ENCODE assay signal across 3 cellular contexts in the genomic region with DNA sequence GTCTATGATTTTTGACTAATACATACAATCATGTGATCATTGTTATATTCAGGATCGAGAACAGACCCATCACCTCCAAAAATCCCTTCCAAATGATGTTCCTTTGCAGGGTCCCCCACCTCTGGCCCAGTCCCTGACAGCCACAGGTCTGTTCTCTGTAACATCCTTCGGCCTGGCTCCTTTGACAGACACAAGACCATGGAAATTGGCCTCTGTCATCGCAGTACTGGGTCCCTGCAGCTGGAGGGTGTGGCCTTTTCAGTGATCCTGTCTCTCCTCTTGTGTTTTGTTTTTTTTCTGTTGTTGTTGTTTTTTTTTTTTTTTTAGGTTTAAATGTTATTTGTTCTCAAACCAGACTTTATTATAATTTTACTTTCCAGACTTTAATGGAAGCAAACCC.
TF ChIP-seq lines count a peak whose summit lies in the region.

No MANE protein-coding gene starts in this region.

TF ChIP-seq in SK-N-SH, 30 proteins besides CTCF, POLR2A, EP300 and RAD21:
- TF ChIP-seq TEAD4 (IDR thresholded peaks at IDR 0.05; ENCODE audit: borderline replicate concordance, insufficient read depth), result no peak
- no peak for TF ChIP-seq YY1 (IDR thresholded peaks at IDR 0.05; ENCODE audit: low read depth)
- TF ChIP-seq CHD2 (IDR thresholded peaks at IDR 0.05; ENCODE audit: low read length, partially characterized antibody), result no peak
- TF ChIP-seq, protein P1, sequence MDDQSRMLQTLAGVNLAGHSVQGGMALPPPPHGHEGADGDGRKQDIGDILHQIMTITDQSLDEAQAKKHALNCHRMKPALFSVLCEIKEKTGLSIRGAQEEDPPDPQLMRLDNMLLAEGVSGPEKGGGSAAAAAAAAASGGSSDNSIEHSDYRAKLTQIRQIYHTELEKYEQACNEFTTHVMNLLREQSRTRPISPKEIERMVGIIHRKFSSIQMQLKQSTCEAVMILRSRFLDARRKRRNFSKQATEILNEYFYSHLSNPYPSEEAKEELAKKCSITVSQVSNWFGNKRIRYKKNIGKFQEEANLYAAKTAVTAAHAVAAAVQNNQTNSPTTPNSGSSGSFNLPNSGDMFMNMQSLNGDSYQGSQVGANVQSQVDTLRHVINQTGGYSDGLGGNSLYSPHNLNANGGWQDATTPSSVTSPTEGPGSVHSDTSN (IDR thresholded peaks at IDR 0.05), result no peak
- no peak for TF ChIP-seq POLR2AphosphoS5 (IDR thresholded peaks at IDR 0.05; ENCODE audit: low read depth, low read length)
- TF ChIP-seq EZH2phosphoT487 (IDR thresholded peaks at IDR 0.05; ENCODE audit: borderline replicate concordance, low read depth), result no peak
- no peak for TF ChIP-seq GABPA (IDR thresholded peaks at IDR 0.05; ENCODE audit: low read depth)
- TF ChIP-seq, protein P2, sequence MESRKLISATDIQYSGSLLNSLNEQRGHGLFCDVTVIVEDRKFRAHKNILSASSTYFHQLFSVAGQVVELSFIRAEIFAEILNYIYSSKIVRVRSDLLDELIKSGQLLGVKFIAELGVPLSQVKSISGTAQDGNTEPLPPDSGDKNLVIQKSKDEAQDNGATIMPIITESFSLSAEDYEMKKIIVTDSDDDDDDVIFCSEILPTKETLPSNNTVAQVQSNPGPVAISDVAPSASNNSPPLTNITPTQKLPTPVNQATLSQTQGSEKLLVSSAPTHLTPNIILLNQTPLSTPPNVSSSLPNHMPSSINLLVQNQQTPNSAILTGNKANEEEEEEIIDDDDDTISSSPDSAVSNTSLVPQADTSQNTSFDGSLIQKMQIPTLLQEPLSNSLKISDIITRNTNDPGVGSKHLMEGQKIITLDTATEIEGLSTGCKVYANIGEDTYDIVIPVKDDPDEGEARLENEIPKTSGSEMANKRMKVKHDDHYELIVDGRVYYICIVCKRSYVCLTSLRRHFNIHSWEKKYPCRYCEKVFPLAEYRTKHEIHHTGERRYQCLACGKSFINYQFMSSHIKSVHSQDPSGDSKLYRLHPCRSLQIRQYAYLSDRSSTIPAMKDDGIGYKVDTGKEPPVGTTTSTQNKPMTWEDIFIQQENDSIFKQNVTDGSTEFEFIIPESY (IDR thresholded peaks at IDR 0.05; ENCODE audit: borderline replicate concordance, low read depth), result no peak
- no peak for TF ChIP-seq ELF1 (IDR thresholded peaks at IDR 0.05)
- no peak for TF ChIP-seq RCOR1 (IDR thresholded peaks at IDR 0.05; ENCODE audit: low read length)
- TF ChIP-seq, protein P3, sequence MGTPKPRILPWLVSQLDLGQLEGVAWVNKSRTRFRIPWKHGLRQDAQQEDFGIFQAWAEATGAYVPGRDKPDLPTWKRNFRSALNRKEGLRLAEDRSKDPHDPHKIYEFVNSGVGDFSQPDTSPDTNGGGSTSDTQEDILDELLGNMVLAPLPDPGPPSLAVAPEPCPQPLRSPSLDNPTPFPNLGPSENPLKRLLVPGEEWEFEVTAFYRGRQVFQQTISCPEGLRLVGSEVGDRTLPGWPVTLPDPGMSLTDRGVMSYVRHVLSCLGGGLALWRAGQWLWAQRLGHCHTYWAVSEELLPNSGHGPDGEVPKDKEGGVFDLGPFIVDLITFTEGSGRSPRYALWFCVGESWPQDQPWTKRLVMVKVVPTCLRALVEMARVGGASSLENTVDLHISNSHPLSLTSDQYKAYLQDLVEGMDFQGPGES (IDR thresholded peaks at IDR 0.05; ENCODE audit: low read depth, low read length), result no peak
- TF ChIP-seq RFX5 (IDR thresholded peaks at IDR 0.05; ENCODE audit: low read length), result no peak
- no peak for TF ChIP-seq SIN3A (IDR thresholded peaks at IDR 0.05; ENCODE audit: borderline replicate concordance, low read depth, low read length)
- TF ChIP-seq MXI1 (IDR thresholded peaks at IDR 0.05; ENCODE audit: low read depth, low read length), result no peak
- TF ChIP-seq JUND (IDR thresholded peaks at IDR 0.05), result no peak
- TF ChIP-seq, protein P4, sequence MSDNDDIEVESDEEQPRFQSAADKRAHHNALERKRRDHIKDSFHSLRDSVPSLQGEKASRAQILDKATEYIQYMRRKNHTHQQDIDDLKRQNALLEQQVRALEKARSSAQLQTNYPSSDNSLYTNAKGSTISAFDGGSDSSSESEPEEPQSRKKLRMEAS (IDR thresholded peaks at IDR 0.05; ENCODE audit: low read depth), result no peak
- TF ChIP-seq FOXM1 (IDR thresholded peaks at IDR 0.05; ENCODE audit: low read depth), result no peak

TF ChIP-seq in SK-N-SH treated with all-trans-retinoic acid at 6 μM for 48 hours, 23 proteins besides CTCF, POLR2A, EP300 and RAD21:
- TF ChIP-seq OSR1 (CRISPR knock-in tag; IDR thresholded peaks at IDR 0.05) (no peak), CSDC2 (CRISPR knock-in tag; IDR thresholded peaks at IDR 0.05) (no peak)

TF ChIP-seq in GM12878, 131 proteins besides CTCF, POLR2A, EP300 and RAD21:
- TF ChIP-seq KDM1A (IDR thresholded peaks at IDR 0.05; ENCODE audit: borderline replicate concordance) (no peak), SP1 (IDR thresholded peaks at IDR 0.05; ENCODE audit: low read depth, low read length) (no peak), TCF3 (IDR thresholded peaks at IDR 0.05; ENCODE audit: borderline replicate concordance, insufficient read depth, low read depth, low read length) (no peak), CBX5 (IDR thresholded peaks at IDR 0.05; ENCODE audit: low read depth) (no peak), NR2C2 (IDR thresholded peaks at IDR 0.05; ENCODE audit: borderline replicate concordance, control insufficient read depth, insufficient read length, low read depth) (no peak), ZNF274 (IDR thresholded peaks at IDR 0.05; ENCODE audit: insufficient read depth, insufficient read length) (no peak), WRNIP1 (IDR thresholded peaks at IDR 0.05; ENCODE audit: borderline replicate concordance, low read depth, low read length) (no peak), RCOR1 (conservative IDR thresholded peaks at IDR 0.05; ENCODE audit: low read depth, low read length) (no peak), ZNF207 (IDR thresholded peaks at IDR 0.05; ENCODE audit: borderline replicate concordance) (no peak), HCFC1 (IDR thresholded peaks at IDR 0.05; ENCODE audit: low read length) (no peak), NR2C1 (IDR thresholded peaks at IDR 0.05) (no peak), GABPA (IDR thresholded peaks at IDR 0.05; ENCODE audit: low read depth) (no peak), KAT2A (conservative IDR thresholded peaks at IDR 0.05; ENCODE audit: control insufficient read depth, low read depth, low read length) (no peak), NR2F1 (conservative IDR thresholded peaks at IDR 0.05) (no peak), IRF4 (IDR thresholded peaks at IDR 0.05; ENCODE audit: low read depth, low read length) (no peak)
